Comparison of ENCODE assay signal across 13 cellular contexts in genomic region chr12:10098762-10099161, GRCh38. TPM values are rescaled to one million over a fixed set of nuclear protein-coding genes. Genes with fewer than 3 reads are reported as not detected.
DNase-seq lines count a peak whose midpoint lies in the region; ATAC-seq, FAIRE-seq and TF ChIP-seq lines count a peak whose summit lies in the region.
"Had no signal": no experiment of that assay in that cellular context is flagged by ENCODE, and none has a peak within 500 bp of the region (broad histone marks: within the 10 kb centered on the region; RNA-seq: fewer than 3 reads in every experiment).

Gene CLEC1A (minus strand): TSS chr12:10098985. CDS start chr12:10098922, 63 bp downstream.

- in situ Hi-C loops in ACHN (cut with HindIII; ENCODE audit: low pct_ligation_motif_present, low pct_unique_long_range_greater_than_20kb, low sequenced_read_pairs), result no loop called here

- WGBS in gastroesophageal sphincter (ENCODE audit: low coverage in 1 of 2), 2 donors, result 31 to 60% methylated on average over 2 to 9 of the region's 9 CpGs

- TF ChIP-seq CTCF in gastroesophageal sphincter (IDR thresholded peaks at IDR 0.05) (no peak), mesothelial cell of epicardium (IDR thresholded peaks at IDR 0.05; ENCODE audit: unreplicated experiment) (no peak), upper lobe of right lung (IDR thresholded peaks at IDR 0.05) (no peak), CD14-positive monocyte (IDR thresholded peaks at IDR 0.05) (no peak), D721Med (IDR thresholded peaks at IDR 0.05; ENCODE audit: insufficient read depth, missing control alignments) (no peak)

- peaks cover 37% of the 10 kb centered on the region for H3K4me1 Mint-ChIP-seq in mesothelial cell of epicardium
- peaks cover 37% of the 10 kb centered on the region for H3K4me1 Mint-ChIP-seq in CD14-positive monocyte

- intact Hi-C loops in upper lobe of right lung (cut with DNase I) (no loop called here), CD14-positive monocyte (cut with micrococcal nuclease) (no loop called here)

- H3K4me1 ChIP-seq in adipocyte (ENCODE audit: control insufficient read depth, insufficient read depth, low read length) (peaks cover 15% of the 10 kb centered on the region), gastroesophageal sphincter (peaks cover 0 to 40% (median 10%) of the 10 kb centered on the region in 3 donors), upper lobe of right lung (peaks cover 16% of the 10 kb centered on the region)

- peak within 1 kb of the TSS in 3 of 4 donors; percentile 66 to 68 (median 68) for H3K27ac ChIP-seq in gastroesophageal sphincter
- peak within 1 kb of the TSS; percentile 63 for H3K27ac ChIP-seq in upper lobe of right lung

- peak within 1 kb of the TSS; percentile 71 for H3K27ac Mint-ChIP-seq in mesothelial cell of epicardium
- no peak within 1 kb of the TSS for H3K27ac Mint-ChIP-seq in CD14-positive monocyte
- H3K27ac Mint-ChIP-seq: progenitor cell of endocrine pancreas; T-helper 2 cell treated with Interferon-gamma antibody and Interleukin-4, amounts not matched to agents 5 μg/mL and 100 μg/mL, for 36 hours had no signal

- no peak for FAIRE-seq in D721Med (lab: Jason Lieb, UNC)

- ATAC-seq in gastroesophageal sphincter, result peak; percentile 41
- peak; percentile 50 for ATAC-seq in upper lobe of right lung

- TF ChIP-seq EP300 in gastroesophageal sphincter (IDR thresholded peaks at IDR 0.05), result no peak

- no peaks in the 10 kb centered on the region for H3K9me3 ChIP-seq in adipocyte (ENCODE audit: control insufficient read depth, low read length)
- H3K9me3 ChIP-seq in gastroesophageal sphincter, result no peaks in the 10 kb centered on the region
- H3K9me3 ChIP-seq in upper lobe of right lung, result no peaks in the 10 kb centered on the region

- no peak within 1 kb of the TSS for H3K4me3 ChIP-seq in adipocyte (ENCODE audit: low read length)
- H3K4me3 ChIP-seq in gastroesophageal sphincter, result peak within 1 kb of the TSS; percentile 10 to 36
- peak within 1 kb of the TSS; percentile 44 for H3K4me3 ChIP-seq in upper lobe of right lung

- H3K36me3 Mint-ChIP-seq in mesothelial cell of epicardium, result peaks cover 5% of the 10 kb centered on the region
- peaks cover 11% of the 10 kb centered on the region in 2 donors for H3K36me3 Mint-ChIP-seq in CD14-positive monocyte

- H3K27me3 Mint-ChIP-seq in mesothelial cell of epicardium (ENCODE audit: low read depth), result no peaks in the 10 kb centered on the region
- H3K27me3 Mint-ChIP-seq in CD14-positive monocyte (ENCODE audit: low read depth in 3 of 3), result peaks cover 0 to 3% (median 0%) of the 10 kb centered on the region in 3 donors
- H3K27me3 Mint-ChIP-seq: progenitor cell of endocrine pancreas had no signal

- no peak within 1 kb of the TSS for H3K9ac ChIP-seq in adipocyte (ENCODE audit: low read length)

- H3K9me3 Mint-ChIP-seq in mesothelial cell of epicardium (peaks cover 5% of the 10 kb centered on the region), CD14-positive monocyte (peaks cover 0 to 4% (median 4%) of the 10 kb centered on the region in 7 donors)
- H3K9me3 Mint-ChIP-seq: T-helper 2 cell treated with Interferon-gamma antibody and Interleukin-4, amounts not matched to agents 5 μg/mL and 100 μg/mL, for 36 hours had no signal

- no peaks in the 10 kb centered on the region for H3K36me3 ChIP-seq in adipocyte (ENCODE audit: control insufficient read depth, insufficient read depth, low read length, severe bottlenecking)
- H3K36me3 ChIP-seq in gastroesophageal sphincter, result no peaks in the 10 kb centered on the region
- no peaks in the 10 kb centered on the region for H3K36me3 ChIP-seq in upper lobe of right lung

- no peaks in the 10 kb centered on the region for H3K27me3 ChIP-seq in adipocyte (replicated peaks; ENCODE audit: control insufficient read depth, insufficient read depth, low read length)
- no peaks in the 10 kb centered on the region for H3K27me3 ChIP-seq in gastroesophageal sphincter
- H3K27me3 ChIP-seq in upper lobe of right lung, result no peaks in the 10 kb centered on the region

- H3K4me3 Mint-ChIP-seq in mesothelial cell of epicardium (no peak within 1 kb of the TSS), CD14-positive monocyte (no peak within 1 kb of the TSS)
- H3K4me3 Mint-ChIP-seq: T-helper 2 cell treated with Interferon-gamma antibody and Interleukin-4, amounts not matched to agents 5 μg/mL and 100 μg/mL, for 36 hours had no signal

- TF ChIP-seq POLR2A in gastroesophageal sphincter (IDR thresholded peaks at IDR 0.05), result peak in 1 of 2 donors; percentile 14

- DNase-seq in adipocyte (ENCODE audit: low read depth), result peak; percentile 3
- DNase-seq in mesothelial cell of epicardium (ENCODE audit: low spot score in 2 of 2, unreplicated experiment in 2 of 2), result peak in 1 of 2 experiments; percentile 45
- no peak for DNase-seq in upper lobe of right lung
- no peak for DNase-seq in CD14-positive monocyte (ENCODE audit: low spot score)
- no peak for DNase-seq in NCI-H446 treated with DMSO at 0.1 percent for 48 hours (lab: John Stamatoyannopoulos, UW)
- DNase-seq in D721Med (ENCODE audit: insufficient read length, low spot score), result no peak
- no peak for DNase-seq in ACHN
- DNase-seq: erythroblast, NCI-H1694 treated with DMSO at 0.1 percent for 48 hours had no signal

RNA-seq across cellular contexts. Expression of gene CLEC1A, which starts in this region (rescaled TPM):
- total RNA-seq in gastroesophageal sphincter (1 to 10 TPM; 1.4 to 4.7 (median 2.4) TPM), mesothelial cell of epicardium (0.32 to 0.51 TPM (median 0.49 TPM) in 3 replicates), upper lobe of right lung (15.0 TPM)
- 1 to 10 TPM in 1 of 2 donors, under 1 TPM in 1; 0.90 to 1.1 TPM for polyA plus RNA-seq in CD14-positive monocyte
- total RNA-seq: HT-29, progenitor cell of endocrine pancreas had no signal
